In the genomic region with DNA sequence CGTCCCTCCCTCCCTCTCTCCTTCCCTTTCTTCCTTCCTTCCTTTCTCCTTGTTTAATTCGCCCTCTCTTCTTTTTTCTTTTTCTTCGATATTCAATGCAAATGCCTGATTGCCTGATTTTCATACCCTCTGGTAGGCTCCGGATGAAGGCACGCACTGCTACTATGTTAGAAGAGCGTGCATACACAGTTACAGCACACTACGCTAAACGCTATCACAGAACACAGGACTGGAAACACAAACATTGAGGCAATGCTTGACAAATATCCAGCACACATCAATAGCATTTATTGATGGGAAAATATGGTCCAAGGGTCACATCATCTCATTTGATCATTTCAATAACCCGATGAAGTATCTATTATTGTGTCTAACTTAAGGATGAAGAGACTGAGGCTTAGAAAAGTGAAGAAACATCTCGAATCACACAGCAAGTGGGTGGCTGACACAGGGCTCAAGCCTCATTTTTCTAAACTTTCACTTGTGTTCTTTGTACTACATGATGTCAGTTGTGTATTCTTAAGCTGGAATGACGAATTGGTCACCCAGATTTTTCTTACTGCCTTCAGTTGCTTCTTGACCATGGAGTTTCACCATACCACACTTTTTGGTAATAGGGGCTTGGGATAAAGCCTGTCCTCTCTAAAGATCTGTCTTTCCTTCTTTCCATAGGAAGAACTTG, we compare ENCODE assay signal across 11 cellular contexts.
A peak's percentile ranks its signal among the peaks of the same experiment; 100 is the strongest.
DNase-seq lines count a peak whose midpoint lies in the region; ATAC-seq and TF ChIP-seq lines count a peak whose summit lies in the region.
"Had no signal": no experiment of that assay in that cellular context is flagged by ENCODE, and none has a peak within 500 bp of the region (broad histone marks: within the 10 kb centered on the region; RNA-seq: fewer than 3 reads in every experiment).

No MANE protein-coding gene starts in this region.

- H3K4me1 ChIP-seq in upper lobe of left lung = peaks cover 13 to 31% (median 21%) of the 10 kb centered on the region in 4 donors

- TF ChIP-seq EP300 in upper lobe of left lung (IDR thresholded peaks at IDR 0.05) = no peak

- H3K9me3 ChIP-seq in upper lobe of left lung = no peaks in the 10 kb centered on the region

- H3K27ac ChIP-seq in upper lobe of left lung = peak overlapping the region; percentile 69 to 82 (median 74)

- no peak for TF ChIP-seq POLR2A in upper lobe of left lung (IDR thresholded peaks at IDR 0.05)

- H3K27me3 ChIP-seq in upper lobe of left lung = no peaks in the 10 kb centered on the region

- no peaks in the 10 kb centered on the region for H3K9me3 Mint-ChIP-seq in activated T-helper 17 cell treated with anti-CD3 and anti-CD28 coated beads, Interleukin-2, amount 50 U/mL, for 72 hours

- no peaks in the 10 kb centered on the region for H3K27me3 Mint-ChIP-seq in activated T-helper 17 cell treated with anti-CD3 and anti-CD28 coated beads, Interleukin-2, amount 50 U/mL, for 72 hours

- intact Hi-C loops in head of caudate nucleus (cut with DNase I) = no loop called here

- peaks cover 43% of the 10 kb centered on the region for H3K4me1 Mint-ChIP-seq in activated T-helper 17 cell treated with anti-CD3 and anti-CD28 coated beads, Interleukin-2, amount 50 U/mL, for 72 hours

- TF ChIP-seq CTCF in fibroblast of mammary gland (conservative IDR thresholded peaks at IDR 0.05; ENCODE audit: control insufficient read depth, insufficient read depth, low read depth, low read length) = no peak
- TF ChIP-seq CTCF in upper lobe of left lung (IDR thresholded peaks at IDR 0.05) = no peak

- no peaks in the 10 kb centered on the region for H3K36me3 ChIP-seq in upper lobe of left lung

- 72 to 79% methylated on average over 11 of the region's 11 CpGs for WGBS in upper lobe of left lung, 2 donors

- ATAC-seq in activated T-helper 17 cell treated with anti-CD3 and anti-CD28 coated beads, Interleukin-2, amount 50 U/mL, for 72 hours (replicated peaks) = no peak
- peak; percentile 19 to 74 for ATAC-seq in upper lobe of left lung (ENCODE audit: low FRiP score in 2 of 2)
- no peak for ATAC-seq in GM18517 (IDR thresholded peaks at IDR 0.05; ENCODE audit: unreplicated experiment)

- H3K27ac Mint-ChIP-seq in activated T-helper 17 cell treated with anti-CD3 and anti-CD28 coated beads, Interleukin-2, amount 50 U/mL, for 72 hours = no peak overlapping the region
- H3K27ac Mint-ChIP-seq: activated CD4-positive, alpha-beta T cell treated with anti-CD3 and anti-CD28 coated beads for 36 hours had no signal

- H3K4me3 ChIP-seq in fibroblast of mammary gland (ENCODE audit: control insufficient read depth, low read depth, low read length) (no peak overlapping the region), upper lobe of left lung (no peak overlapping the region)

- peak; percentile 87 for DNase-seq in fibroblast of mammary gland (ENCODE audit: low read depth)
- DNase-seq in non-pigmented ciliary epithelial cell (ENCODE audit: low read depth) = peak; percentile 52
- no peak for DNase-seq in upper lobe of left lung
- DNase-seq in activated effector memory CD4-positive, alpha-beta T cell treated with Interleukin-2 at 50 U/mL for 16 hours = no peak
- no peak for DNase-seq in head of caudate nucleus
- DNase-seq: activated CD4-positive, alpha-beta T cell treated with anti-CD3 and anti-CD28 coated beads for 36 hours; activated gamma-delta T cell; NCI-H1105; NCI-H69 had no signal

- H3K36me3 Mint-ChIP-seq in activated T-helper 17 cell treated with anti-CD3 and anti-CD28 coated beads, Interleukin-2, amount 50 U/mL, for 72 hours (ENCODE audit: low read depth) = no peaks in the 10 kb centered on the region

- peak overlapping the region; percentile 5 for H3K4me3 Mint-ChIP-seq in activated T-helper 17 cell treated with anti-CD3 and anti-CD28 coated beads, Interleukin-2, amount 50 U/mL, for 72 hours
- H3K4me3 Mint-ChIP-seq: activated CD4-positive, alpha-beta T cell treated with anti-CD3 and anti-CD28 coated beads for 36 hours had no signal

Comparison
In these comparisons a context has a peak if more than half of its experiments do, and no peak if none do; other contexts are left out.
1. ATAC-seq: peak in upper lobe of left lung (2 of 2); none in activated T-helper 17 cell treated with anti-CD3 and anti-CD28 coated beads, Interleukin-2, amount 50 U/mL, for 72 hours (single experiment) and GM18517 (single experiment).
2. DNase-seq: peak in fibroblast of mammary gland (single experiment) and non-pigmented ciliary epithelial cell (single experiment); none in upper lobe of left lung (0 of 2), activated effector memory CD4-positive, alpha-beta T cell treated with Interleukin-2 at 50 U/mL for 16 hours (single experiment) and head of caudate nucleus (0 of 42).